Comparison of ENCODE assay signal across 5 cellular contexts in genomic region chr20:21018576-21018975, GRCh38.
"Had no signal": no experiment of that assay in that cellular context is flagged by ENCODE, and none has a peak within 500 bp of the region (broad histone marks: within the 10 kb centered on the region; RNA-seq: fewer than 3 reads in every experiment).

No MANE protein-coding gene starts in this region.

- ATAC-seq: GM23338 had no signal

- H3K4me1 Mint-ChIP-seq: IgD-negative memory B cell had no signal

- DNase-seq: H9, HCEC 1CT, KBM-7 had no signal

- H3K27ac Mint-ChIP-seq: GM23338, H9, IgD-negative memory B cell had no signal

- H3K4me3 ChIP-seq: GM23338 had no signal

- H3K4me3 Mint-ChIP-seq: GM23338, H9, IgD-negative memory B cell had no signal

- H3K36me3 Mint-ChIP-seq: IgD-negative memory B cell had no signal

- H3K9me3 Mint-ChIP-seq: GM23338, H9 had no signal

- H3K4me2 ChIP-seq: GM23338 had no signal
